ENCODE assay signal across 1 cellular context in the genomic region with DNA sequence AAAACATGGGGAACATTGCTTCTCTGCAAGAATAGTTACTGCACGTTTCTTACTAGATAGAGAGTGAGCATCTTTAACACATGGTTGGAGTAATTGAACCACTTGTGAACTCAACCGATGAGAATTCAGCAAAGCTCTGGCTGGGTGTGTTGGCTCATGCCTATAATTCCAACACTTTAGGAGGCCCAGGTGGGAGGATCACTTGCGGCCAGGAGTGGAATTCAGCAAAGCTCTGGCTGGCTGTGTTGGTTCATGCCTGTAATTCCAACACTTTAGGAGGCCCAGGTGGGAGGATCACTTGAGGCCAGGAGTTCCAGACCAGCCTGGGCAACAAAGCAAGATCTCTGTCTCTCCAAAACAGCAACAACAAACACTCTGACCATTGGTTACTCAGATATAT.
TF ChIP-seq lines count a peak whose summit lies in the region.

No MANE protein-coding gene starts in this region.

TF ChIP-seq in H1, 55 proteins besides CTCF, POLR2A, EP300 and RAD21:
- TF ChIP-seq RXRA (IDR thresholded peaks at IDR 0.05; ENCODE audit: insufficient read depth, low read depth, low read length), result no peak
- TF ChIP-seq SUZ12 (IDR thresholded peaks at IDR 0.05; ENCODE audit: low read length), result 0 out of 2 replicates have a peak, but pooled peaks have one; percentile 24
